In genomic region chr13:76596216-76596615, GRCh38 we compare ENCODE assay signal across 27 cellular contexts.
"Had no signal": no experiment of that assay in that cellular context is flagged by ENCODE, and none has a peak within 500 bp of the region (broad histone marks: within the 10 kb centered on the region; RNA-seq: fewer than 3 reads in every experiment).

No MANE protein-coding gene starts in this region.

- H3K9ac ChIP-seq: parathyroid adenoma had no signal

- H3K4me3 Mint-ChIP-seq: effector memory CD8-positive, alpha-beta T cell; immature natural killer cell; memory B cell; natural killer cell; stimulated activated effector memory CD8-positive, alpha-beta T cell treated with anti-CD3 and anti-CD28 coated beads, Interleukin-12 subunit alpha, Interleukin-12 subunit beta, amount 100 ng/mL, for 72 hours had no signal

- DNase-seq: cortex of kidney; effector memory CD8-positive, alpha-beta T cell; erythroblast; esophagus squamous epithelium; hypothalamus; immature natural killer cell; natural killer cell; occipital lobe; right lobe of liver; stimulated activated CD4-positive, alpha-beta T cell treated with anti-CD3 and anti-CD28 coated beads, Interleukin-12 subunit alpha, Interleukin-12 subunit beta, amount 100 ng/mL, for 4 hours; stimulated activated CD4-positive, alpha-beta T cell treated with anti-CD3 and anti-CD28 coated beads, Interleukin-2, amount 100 ng/mL, for 24 hours; stimulated activated CD4-positive, alpha-beta T cell treated with anti-CD3 and anti-CD28 coated beads, Interleukin-4, amount 100 ng/mL, for 24 hours; stimulated activated naive CD8-positive, alpha-beta T cell treated with anti-CD3 and anti-CD28 coated beads, Interleukin-15, Interleukin-2, amounts not matched to agents 100 U/mL and 50 U/mL, for 24 hours; substantia nigra; testis; tibial artery; upper lobe of left lung had no signal

- H3K4me3 ChIP-seq: esophagus squamous epithelium, lung, right lobe of liver, smooth muscle cell, testis, tibial artery, upper lobe of left lung had no signal

- H3K27ac ChIP-seq: esophagus squamous epithelium, parathyroid adenoma, right lobe of liver, testis, tibial artery, upper lobe of left lung had no signal

- H3K36me3 ChIP-seq: esophagus squamous epithelium, right lobe of liver, tibial artery, upper lobe of left lung had no signal

- H3K9me3 Mint-ChIP-seq: effector memory CD8-positive, alpha-beta T cell; memory B cell; natural killer cell; stimulated activated effector memory CD8-positive, alpha-beta T cell treated with anti-CD3 and anti-CD28 coated beads, Interleukin-12 subunit alpha, Interleukin-12 subunit beta, amount 100 ng/mL, for 72 hours had no signal

- H3K36me3 Mint-ChIP-seq: immature natural killer cell; memory B cell; natural killer cell; stimulated activated effector memory CD8-positive, alpha-beta T cell treated with anti-CD3 and anti-CD28 coated beads, Interleukin-12 subunit alpha, Interleukin-12 subunit beta, amount 100 ng/mL, for 72 hours had no signal

- H3K27ac Mint-ChIP-seq: effector memory CD8-positive, alpha-beta T cell; immature natural killer cell; memory B cell; natural killer cell; progenitor cell of endocrine pancreas; stimulated activated effector memory CD8-positive, alpha-beta T cell treated with anti-CD3 and anti-CD28 coated beads, Interleukin-12 subunit alpha, Interleukin-12 subunit beta, amount 100 ng/mL, for 72 hours had no signal

- H3K4me1 ChIP-seq: esophagus squamous epithelium, parathyroid adenoma, right lobe of liver, tibial artery had no signal

- H3K9me3 ChIP-seq: esophagus squamous epithelium, right lobe of liver, testis, tibial artery, upper lobe of left lung had no signal

- H2AFZ ChIP-seq: parathyroid adenoma had no signal

- H3K27me3 Mint-ChIP-seq: effector memory CD8-positive, alpha-beta T cell had no signal

- FAIRE-seq: endometrium, frontal cortex, keratinocyte, urothelium cell line had no signal

- H3K79me2 ChIP-seq: parathyroid adenoma had no signal

- H3K27me3 ChIP-seq: esophagus squamous epithelium, right lobe of liver, testis, tibial artery, upper lobe of left lung had no signal

- H3K4me2 ChIP-seq: smooth muscle cell had no signal

- H3K4me1 Mint-ChIP-seq: immature natural killer cell; memory B cell; natural killer cell; stimulated activated effector memory CD8-positive, alpha-beta T cell treated with anti-CD3 and anti-CD28 coated beads, Interleukin-12 subunit alpha, Interleukin-12 subunit beta, amount 100 ng/mL, for 72 hours had no signal
